24 cellular contexts compared by ENCODE assay signal in the genomic region with DNA sequence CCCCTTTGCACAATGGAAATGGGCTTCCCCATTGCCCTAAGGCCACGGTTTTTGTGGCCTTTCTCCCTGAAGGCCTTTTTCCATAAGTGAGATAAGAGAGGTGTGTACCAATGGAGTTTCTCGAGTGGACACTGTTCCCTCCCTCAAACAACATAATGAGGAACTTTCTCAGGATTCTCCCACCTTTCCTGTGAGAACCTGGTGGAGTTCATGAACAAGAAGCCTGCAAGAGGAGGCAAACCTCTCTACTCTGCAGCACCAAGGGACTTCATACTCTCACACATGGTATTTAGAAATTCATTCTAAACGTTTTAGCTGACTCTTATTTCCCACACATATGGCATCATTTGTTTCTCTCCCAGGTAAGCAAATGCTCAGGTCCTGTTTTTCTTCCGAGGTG. TPM values are rescaled to one million over a fixed set of nuclear protein-coding genes. Genes with fewer than 3 reads are reported as not detected.
A peak's percentile ranks its signal among the peaks of the same experiment; 100 is the strongest.
DNase-seq lines count a peak whose midpoint lies in the region; ATAC-seq, FAIRE-seq and TF ChIP-seq lines count a peak whose summit lies in the region.
"Had no signal": no experiment of that assay in that cellular context is flagged by ENCODE, and none has a peak within 500 bp of the region (broad histone marks: within the 10 kb centered on the region; RNA-seq: fewer than 3 reads in every experiment).

No MANE protein-coding gene starts in this region.

- H3K4me2 ChIP-seq in K562 (ENCODE audit: insufficient read depth, low read length) = no peak overlapping the region
- H3K4me2 ChIP-seq: BLaER1 had no signal

- H3K9me3 ChIP-seq in K562 (replicated peaks; ENCODE audit: control insufficient read depth, insufficient read depth, low read depth, low read length) = peaks cover 29% of the 10 kb centered on the region
- no peaks in the 10 kb centered on the region for H3K9me3 ChIP-seq in prostate gland

- BruUV-seq in K562 (replicated peaks; lab: Mats Ljungman, UMichigan) = no TSS peak

- no peaks in the 10 kb centered on the region for H4K20me1 ChIP-seq in K562 (replicated peaks; ENCODE audit: control insufficient read depth, insufficient read depth, low read length)
- H4K20me1 ChIP-seq: BLaER1 had no signal

- H3K9ac ChIP-seq in K562 (ENCODE audit: insufficient read depth in 1 of 2, low read depth in 2 of 2, low read length in 2 of 2) = no peak overlapping the region
- H3K9ac ChIP-seq: BLaER1 had no signal

- H3K27ac ChIP-seq in K562 (ENCODE audit: extremely low read depth, low read depth, low read length) = no peak overlapping the region
- no peak overlapping the region for H3K27ac ChIP-seq in prostate gland
- H3K27ac ChIP-seq: 22Rv1, BLaER1 had no signal

- WGBS in K562 (ENCODE audit: insufficient coverage, low coverage, missing lambda C conversion rate) = 36% methylated on average over 4 of the region's 4 CpGs
- WGBS in prostate gland = 80% methylated on average over 4 of the region's 4 CpGs

- CTCF ChIA-PET in K562 (lab: Yijun Ruan, JAX; ENCODE audit: low intra/inter-chr PET ratio) = no interaction called here

- TF ChIP-seq EP300 in K562 (IDR thresholded peaks at IDR 0.05; ENCODE audit: low read length) = no peak

- H2AFZ ChIP-seq in K562 (ENCODE audit: low read depth, low read length) = no peak overlapping the region

- TF ChIP-seq RAD21 in K562 (CRISPR knock-in tag; conservative IDR thresholded peaks at IDR 0.05 in 1 of 2, IDR thresholded peaks at IDR 0.05 in 1 of 2) = no peak

- H3K36me3 ChIP-seq in K562 (ENCODE audit: control insufficient read depth, insufficient read depth, low read length) (peaks cover 13% of the 10 kb centered on the region), prostate gland (no peaks in the 10 kb centered on the region)

- no peak for FAIRE-seq in K562 (lab: Jason Lieb, UNC)
- FAIRE-seq: GM12878, GM12892, GM18507 had no signal

- no peak overlapping the region for H3K4me3 ChIP-seq in K562
- H3K4me3 ChIP-seq in prostate gland = no peak overlapping the region
- H3K4me3 ChIP-seq: BLaER1, GM12878 had no signal

- TF ChIP-seq POLR2A in K562 (conservative IDR thresholded peaks at IDR 0.05) = no peak
- TF ChIP-seq POLR2A in prostate gland (IDR thresholded peaks at IDR 0.05) = no peak

- H3K4me1 ChIP-seq in K562 (replicated peaks in 1 of 2; ENCODE audit: control insufficient read depth in 2 of 2, insufficient read depth in 2 of 2, low read length in 2 of 2) = no peaks in the 10 kb centered on the region
- no peaks in the 10 kb centered on the region for H3K4me1 ChIP-seq in prostate gland (replicated peaks)
- H3K4me1 ChIP-seq: BE2C, BLaER1 had no signal

- in situ Hi-C loops in K562 (cut with MboI) = no loop called here

- POLR2A ChIA-PET in K562 (lab: Yijun Ruan, JAX) = interaction anchor here (0.9 kb wide), 1 partner anchor 16 kb away, joined by 3 read pairs; no protein-coding TSS in a partner anchor

- no peaks in the 10 kb centered on the region for H3K9me1 ChIP-seq in K562 (ENCODE audit: control insufficient read depth, insufficient read depth, low read length)

- peak; percentile 6 for DNase-seq in NCI-H2171 treated with DMSO at 0.1 percent for 48 hours (lab: John Stamatoyannopoulos, UW)
- DNase-seq in NCI-H2171 (lab: John Stamatoyannopoulos, UW) = no peak
- no peak for DNase-seq in K562 (ENCODE audit: extremely low read depth in 1 of 4, low spot score in 3 of 4)
- DNase-seq in prostate gland (ENCODE audit: low spot score) = no peak
- DNase-seq: ACHN; BE2C; C1 segment of cervical spinal cord; CD4-positive, alpha-beta memory T cell; CD4-positive, CD25-positive, alpha-beta regulatory T cell; CD8-positive, alpha-beta memory T cell; COR-L47; DMS 273 treated with DMSO at 0.1 percent for 48 hours; DMS153; DMS53; DMS79; DND-41; EL; GDM1 had no signal

- ATAC-seq in K562 (no peak), HG03280 (IDR thresholded peaks at IDR 0.05; ENCODE audit: unreplicated experiment) (no peak)
- ATAC-seq: GM12878 had no signal

- TF ChIP-seq CTCF in K562 (IDR thresholded peaks at IDR 0.05 in 2 of 3, conservative IDR thresholded peaks at IDR 0.05 in 1 of 3; ENCODE audit: insufficient read depth in 2 of 3, low read depth in 1 of 3, low read length in 3 of 3) = no peak
- TF ChIP-seq CTCF in prostate gland (IDR thresholded peaks at IDR 0.05) = no peak

- H3K79me2 ChIP-seq in K562 (ENCODE audit: control insufficient read depth, insufficient read depth, low read length) = no peaks in the 10 kb centered on the region

- H3K27me3 ChIP-seq in K562 (ENCODE audit: control insufficient read depth in 2 of 2, insufficient read depth in 2 of 2, low read length in 2 of 2) (no peaks in the 10 kb centered on the region), prostate gland (replicated peaks; ENCODE audit: insufficient read depth) (no peaks in the 10 kb centered on the region)
- H3K27me3 ChIP-seq: BE2C, BLaER1 had no signal

- intact Hi-C loops in K562 (cut with micrococcal nuclease) (no loop called here), prostate gland (cut with DNase I) (no loop called here)

TF ChIP-seq in K562, 482 proteins besides CTCF, POLR2A, EP300 and RAD21 (continues in another document):
- TF ChIP-seq SOX6 (IDR thresholded peaks at IDR 0.05) (peak; percentile 32; the same call in 1 of the 2 replicates), SMAD2 (IDR thresholded peaks at IDR 0.05; ENCODE audit: low read depth, low read length) (no peak), SIX5 (IDR thresholded peaks at IDR 0.05; ENCODE audit: borderline replicate concordance in 1 of 2, insufficient read depth in 1 of 2, low read depth in 1 of 2, low read length in 2 of 2) (no peak)

RNA-seq across cellular contexts. Expression of a gene that starts 7.3 kb away (rescaled TPM):
- total RNA-seq in K562 (2011; cell fraction: chromatin; rRNA removed; ENCODE audit: low replicate concordance) = 115 and 326 TPM in 2 replicates
- total RNA-seq in K562 (2011; cell fraction: nucleolus; rRNA removed) = 62.0 and 78.6 TPM in 2 replicates
- total RNA-seq in K562 (2011; cell fraction: nucleoplasm; rRNA removed) = 144 and 212 TPM in 2 replicates
- 29.9 and 41.8 TPM in 2 replicates for total RNA-seq in K562 (2014; rRNA removed)
- total RNA-seq in K562 (2014; rRNA removed; fragmentation: Illumina TruSeq; extraction: Trizol) = 39.3 and 47.4 TPM in 2 replicates
- 32.8 and 33.9 TPM in 2 replicates for total RNA-seq in K562 (2015; rRNA removed; fragmentation: Illumina TruSeq; extraction: Trizol)
- total RNA-seq in K562 (2021) = 67.6 and 80.7 TPM in 2 replicates
- polyA plus RNA-seq in K562 (2011; rRNA removed) = 16.1 and 17.0 TPM in 2 replicates
- 11.1 and 15.9 TPM in 2 replicates for polyA plus RNA-seq in K562 (2011; cell fraction: cytosol; rRNA removed)
- polyA plus RNA-seq in K562 (2011; cell fraction: nucleus; rRNA removed) = 97.0 and 123 TPM in 2 replicates
- polyA plus RNA-seq in K562 (2012) = 23.0 and 24.9 TPM in 2 replicates
- 23.0 and 28.7 TPM in 2 replicates for polyA plus RNA-seq in K562 (2014; fragmentation: Illumina TruSeq; extraction: Trizol)
- polyA plus RNA-seq in K562 (2014; fragmentation: Nextera tagmentation; extraction: Ambion mirVana) = 1 to 10 TPM; 4.4 to 4.7 TPM
- 27.3 and 31.7 TPM in 2 replicates for polyA plus RNA-seq in K562 (2014; rRNA removed)
- polyA minus RNA-seq in K562 (2011; rRNA and poly(A)+ RNA removed) = 84.2 and 91.2 TPM in 2 replicates
- polyA minus RNA-seq in K562 (2011; cell fraction: cytosol; rRNA and poly(A)+ RNA removed) = 23.9 and 28.3 TPM in 2 replicates
- polyA minus RNA-seq in K562 (2011; cell fraction: nucleus; rRNA and poly(A)+ RNA removed) = 74.0 and 74.6 TPM in 2 replicates
- 10 to 100 TPM; 33.2 to 82.9 TPM for total RNA-seq in prostate gland
